In genomic region chr3:39063143-39063542, GRCh38 we compare ENCODE assay signal across 31 cellular contexts. TPM values are rescaled to one million over a fixed set of nuclear protein-coding genes. Genes with fewer than 3 reads are reported as not detected.
"Had no signal": no experiment of that assay in that cellular context is flagged by ENCODE, and none has a peak within 500 bp of the region (broad histone marks: within the 10 kb centered on the region; RNA-seq: fewer than 3 reads in every experiment).

No MANE protein-coding gene starts in this region.

- H3K27ac Mint-ChIP-seq: neural progenitor cell, type B pancreatic cell had no signal

- H3K27me3 ChIP-seq: neural progenitor cell, ovary, right atrium auricular region, right lobe of liver, sigmoid colon, suprapubic skin, testis, tibial artery, transverse colon, upper lobe of right lung, uterus had no signal

- H3K4me1 Mint-ChIP-seq: neural progenitor cell had no signal

- H3K9me3 ChIP-seq: ovary, prostate gland, right atrium auricular region, right lobe of liver, sigmoid colon, suprapubic skin, testis, tibial artery, transverse colon, upper lobe of right lung, uterus had no signal

- H3K36me3 ChIP-seq: ovary, prostate gland, uterus had no signal

- DNase-seq: naive thymus-derived CD4-positive, alpha-beta T cell; natural killer cell; occipital lobe; ovary; posterior cingulate gyrus; retina; right lobe of liver; sigmoid colon; small intestine; stimulated activated CD4-positive, alpha-beta T cell treated with anti-CD3 and anti-CD28 coated beads, Interleukin-12 subunit alpha, Interleukin-12 subunit beta, amount 100 ng/mL, for 4 hours; stimulated activated CD4-positive, alpha-beta T cell treated with anti-CD3 and anti-CD28 coated beads, Interleukin-1b, Interleukin-23, amount 100 ng/mL, for 48 hours; stimulated activated CD4-positive, alpha-beta T cell treated with anti-CD3 and anti-CD28 coated beads, Interleukin-4, amount 100 ng/mL, for 1 hour; stimulated activated CD4-positive, alpha-beta T cell treated with anti-CD3 and anti-CD28 coated beads, Interleukin-4, amount 100 ng/mL, for 4 hours; stimulated activated CD8-positive, alpha-beta memory T cell treated with anti-CD3 and anti-CD28 coated beads, Interleukin-4, amount 100 ng/mL, for 48 hours; stimulated activated naive CD4-positive, alpha-beta T cell; stimulated activated naive CD8-positive, alpha-beta T cell treated with anti-CD3 and anti-CD28 coated beads, Interleukin-15, amount 100 ng/mL, for 72 hours; stimulated activated naive CD8-positive, alpha-beta T cell treated with anti-CD3 and anti-CD28 coated beads, Interleukin-15, Interleukin-2, amounts not matched to agents 100 U/mL and 50 U/mL, for 24 hours; substantia nigra; testis; tibial artery; transverse colon; upper lobe of right lung; uterus had no signal

- ATAC-seq: naive thymus-derived CD4-positive, alpha-beta T cell; natural killer cell; right lobe of liver; stimulated activated naive CD8-positive, alpha-beta T cell treated with anti-CD3 and anti-CD28 coated beads, Interleukin-15, amount 100 ng/mL, for 72 hours; stimulated activated naive CD8-positive, alpha-beta T cell treated with anti-CD3 and anti-CD28 coated beads, Interleukin-15, Interleukin-2, amounts not matched to agents 100 U/mL and 50 U/mL, for 24 hours; upper lobe of right lung had no signal

- H2AFZ ChIP-seq: neural progenitor cell, parathyroid adenoma had no signal

- H3K4me3 ChIP-seq: neural progenitor cell, ovary, prostate gland, right atrium auricular region, right lobe of liver, sigmoid colon, suprapubic skin, testis, tibial artery, transverse colon, upper lobe of right lung, uterus had no signal

- H3K4me1 ChIP-seq: prostate gland, right atrium auricular region, right lobe of liver, sigmoid colon, testis, upper lobe of right lung had no signal

- H3K27ac ChIP-seq: neural progenitor cell, ovary, parathyroid adenoma, prostate gland, right atrium auricular region, right lobe of liver, sigmoid colon, suprapubic skin, testis, tibial artery, upper lobe of right lung, uterus had no signal

- H3K27me3 Mint-ChIP-seq: naive thymus-derived CD4-positive, alpha-beta T cell; stimulated activated naive CD8-positive, alpha-beta T cell treated with anti-CD3 and anti-CD28 coated beads, Interleukin-15, amount 100 ng/mL, for 72 hours; type B pancreatic cell had no signal

- H3K9me3 Mint-ChIP-seq: natural killer cell; stimulated activated naive CD8-positive, alpha-beta T cell treated with anti-CD3 and anti-CD28 coated beads, Interleukin-15, amount 100 ng/mL, for 72 hours; type B pancreatic cell had no signal

- H3K4me2 ChIP-seq: neural progenitor cell had no signal

- H3K4me3 Mint-ChIP-seq: naive thymus-derived CD4-positive, alpha-beta T cell; natural killer cell; nephron; neural progenitor cell; stimulated activated naive CD8-positive, alpha-beta T cell treated with anti-CD3 and anti-CD28 coated beads, Interleukin-15, amount 100 ng/mL, for 72 hours; type B pancreatic cell had no signal

- H3K9ac ChIP-seq: neural progenitor cell, parathyroid adenoma had no signal

RNA-seq across cellular contexts. Expression of gene SCN11A, which starts 11.4 kb away (rescaled TPM):
- total RNA-seq: osteoblast had no signal
